In the genomic region with DNA sequence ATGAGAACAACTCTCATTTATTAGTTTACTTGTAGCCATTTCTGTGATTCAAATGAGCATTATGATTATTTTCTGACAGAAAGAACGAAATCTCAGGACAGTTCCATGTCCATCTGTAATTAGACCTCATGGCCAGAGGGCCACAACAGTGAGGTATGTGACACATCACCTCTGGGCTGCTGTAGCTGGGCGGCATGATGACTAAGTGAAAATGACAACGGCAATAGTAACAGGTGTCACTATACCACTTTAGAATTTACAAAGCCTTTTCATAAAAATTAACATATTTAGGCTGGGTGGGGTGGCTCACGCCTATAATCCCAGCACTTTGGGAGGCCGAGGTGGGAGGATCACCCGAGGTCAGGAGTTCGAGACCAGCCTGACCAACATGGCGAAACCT, we compare ENCODE assay signal across 18 cellular contexts.
"Had no signal": no experiment of that assay in that cellular context is flagged by ENCODE, and none has a peak within 500 bp of the region (broad histone marks: within the 10 kb centered on the region; RNA-seq: fewer than 3 reads in every experiment).

No MANE protein-coding gene starts in this region.

- H3K27me3 ChIP-seq: sigmoid colon, upper lobe of right lung had no signal

- H3K4me3 ChIP-seq: sigmoid colon, upper lobe of right lung had no signal

- H3K36me3 Mint-ChIP-seq: activated naive CD8-positive, alpha-beta T cell; stimulated activated naive B cell treated with anti-CD40 and anti-IgM and Interleukin-4, amounts not matched to agents 10 μg/mL and 1 μg/mL and 100 μg/mL, for 72 hours; WTC11 had no signal

- H3K36me3 ChIP-seq: sigmoid colon, upper lobe of right lung had no signal

- DNase-seq: activated CD4-positive, alpha-beta T cell treated with anti-CD3 and anti-CD28 coated beads for 4 hours; activated CD8-positive, alpha-beta memory T cell treated with anti-CD3 and anti-CD28 coated beads, Interleukin-2, amount 50 U/mL, for 4 hours; activated CD8-positive, alpha-beta T cell treated with anti-CD3 and anti-CD28 coated beads, Interleukin-2, amount 10 ng/mL, durations not matched to agents 7 days and 5 days; activated gamma-delta T cell; activated T-cell treated with anti-CD3 and anti-CD28 coated beads, Interleukin-2, amount 50 U/mL, for 48 hours; amniotic stem cell; effector memory CD4-positive, alpha-beta T cell; foreskin melanocyte; sigmoid colon; stimulated activated CD4-positive, alpha-beta T cell treated with anti-CD3 and anti-CD28 coated beads, Interleukin-15, amount 100 ng/mL, for 24 hours; stimulated activated CD4-positive, alpha-beta T cell treated with anti-CD3 and anti-CD28 coated beads, Interleukin-4, amount 100 ng/mL, for 1 hour; stimulated activated naive B cell treated with anti-CD40 and anti-IgM and Interleukin-4, amounts not matched to agents 10 μg/mL and 1 μg/mL and 100 μg/mL, for 72 hours; SW 1271; upper lobe of right lung had no signal

- ATAC-seq: activated CD8-positive, alpha-beta T cell treated with anti-CD3 and anti-CD28 coated beads, Interleukin-2, amount 10 ng/mL, durations not matched to agents 7 days and 5 days; stimulated activated naive B cell treated with anti-CD40 and anti-IgM and Interleukin-4, amounts not matched to agents 10 μg/mL and 1 μg/mL and 100 μg/mL, for 72 hours; upper lobe of right lung; WTC11 had no signal

- H3K4me1 Mint-ChIP-seq: brain, WTC11 had no signal

- H3K27me3 Mint-ChIP-seq: brain had no signal

- H3K9me3 ChIP-seq: sigmoid colon, upper lobe of right lung had no signal

- H3K9me3 Mint-ChIP-seq: brain; dendritic cell treated with granulocyte-macrophage colony-stimulating factor and Interleukin-4, amounts not matched to agents 40 ng/mL and 50 ng/mL, for 4 days had no signal

- H3K27ac ChIP-seq: upper lobe of right lung had no signal

- H3K27ac Mint-ChIP-seq: activated CD8-positive, alpha-beta T cell treated with anti-CD3 and anti-CD28 coated beads, Interleukin-2, amount 10 ng/mL, durations not matched to agents 7 days and 5 days; activated naive CD8-positive, alpha-beta T cell; stimulated activated naive B cell treated with anti-CD40 and anti-IgM and Interleukin-4, amounts not matched to agents 10 μg/mL and 1 μg/mL and 100 μg/mL, for 72 hours; WTC11 had no signal

- H3K4me1 ChIP-seq: sigmoid colon, upper lobe of right lung had no signal

- H3K4me3 Mint-ChIP-seq: activated CD8-positive, alpha-beta T cell treated with anti-CD3 and anti-CD28 coated beads, Interleukin-2, amount 10 ng/mL, durations not matched to agents 7 days and 5 days; activated naive CD8-positive, alpha-beta T cell; brain; dendritic cell treated with granulocyte-macrophage colony-stimulating factor and Interleukin-4, amounts not matched to agents 40 ng/mL and 50 ng/mL, for 4 days; stimulated activated naive B cell treated with anti-CD40 and anti-IgM and Interleukin-4, amounts not matched to agents 10 μg/mL and 1 μg/mL and 100 μg/mL, for 72 hours; WTC11 had no signal
